In the genomic region with DNA sequence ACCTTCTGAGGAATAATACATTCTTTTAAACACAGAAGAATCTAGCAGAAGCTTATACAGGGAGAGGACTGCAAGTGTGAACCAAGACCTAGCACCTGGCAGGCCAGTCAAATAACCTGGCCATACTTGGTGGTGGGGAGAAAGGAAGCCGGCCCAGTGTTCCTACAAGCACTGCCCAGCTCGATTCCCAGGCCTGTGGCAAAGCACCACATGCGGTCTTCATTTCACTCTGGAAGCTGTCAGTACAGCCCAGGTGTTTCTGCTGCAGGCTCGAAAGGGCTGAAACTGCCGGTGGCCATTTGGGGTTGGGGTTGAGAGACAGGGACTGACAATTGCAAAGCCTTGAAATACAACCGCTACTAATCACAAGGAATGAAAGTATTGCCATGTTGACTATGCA, we compare ENCODE assay signal across 19 cellular contexts. TPM values are rescaled to one million over a fixed set of nuclear protein-coding genes. Genes with fewer than 3 reads are reported as not detected.
DNase-seq lines count a peak whose midpoint lies in the region; ATAC-seq, FAIRE-seq and TF ChIP-seq lines count a peak whose summit lies in the region.
"Had no signal": no experiment of that assay in that cellular context is flagged by ENCODE, and none has a peak within 500 bp of the region (broad histone marks: within the 10 kb centered on the region; RNA-seq: fewer than 3 reads in every experiment).

No MANE protein-coding gene starts in this region.

- ATAC-seq in upper lobe of left lung (ENCODE audit: low FRiP score in 2 of 2) (no peak), GM21717 (IDR thresholded peaks at IDR 0.05; ENCODE audit: unreplicated experiment) (no peak)

- TF ChIP-seq EP300 in upper lobe of left lung (IDR thresholded peaks at IDR 0.05) = no peak

- H3K4me3 Mint-ChIP-seq in H9 = no peak overlapping the region
- H3K4me3 Mint-ChIP-seq in astrocyte (ENCODE audit: unreplicated experiment) = no peak overlapping the region

- H3K4me1 ChIP-seq in H9 (ENCODE audit: insufficient read depth, low read length) (no peaks in the 10 kb centered on the region), astrocyte (ENCODE audit: insufficient read depth, low read length) (peaks cover 5% of the 10 kb centered on the region), keratinocyte (ENCODE audit: control insufficient read depth, extremely low read depth, insufficient read depth, low read length) (peaks cover 50% of the 10 kb centered on the region), upper lobe of left lung (no peaks in the 10 kb centered on the region)

- H3K27ac ChIP-seq in H9 (ENCODE audit: insufficient read length, low read depth, low read length) (no peak overlapping the region), astrocyte (ENCODE audit: low read depth, low read length) (no peak overlapping the region), keratinocyte (ENCODE audit: control insufficient read depth, insufficient read depth, low read length) (peak overlapping the region; percentile 90), upper lobe of left lung (peak overlapping the region in 3 of 4 donors; percentile 26 to 67 (median 45))
- H3K27ac ChIP-seq: BLaER1 treated with 17β-estradiol and CSF1 and Interleukin-3, amounts not matched to agents 10 nM and 100 nM; HL-60; KMS-11 had no signal

- no peak for TF ChIP-seq CTCF in H9 (conservative IDR thresholded peaks at IDR 0.05)
- TF ChIP-seq CTCF in astrocyte (IDR thresholded peaks at IDR 0.05; ENCODE audit: insufficient read depth, low read depth, low read length) = no peak
- TF ChIP-seq CTCF in keratinocyte (optimal IDR thresholded peaks at IDR 0.05 in 1 of 3, IDR thresholded peaks at IDR 0.05 in 1 of 3, conservative IDR thresholded peaks at IDR 0.05 in 1 of 3; ENCODE audit: extremely low read depth in 1 of 3, insufficient read depth in 2 of 3, low read length in 3 of 3) = no peak
- TF ChIP-seq CTCF in upper lobe of left lung (IDR thresholded peaks at IDR 0.05) = no peak

- H3K4me2 ChIP-seq in H9 (ENCODE audit: insufficient read depth, insufficient read length, low read length) = no peak overlapping the region
- H3K4me2 ChIP-seq in astrocyte (ENCODE audit: low read length) = no peak overlapping the region
- H3K4me2 ChIP-seq in keratinocyte (ENCODE audit: control insufficient read depth, extremely low read depth, insufficient read depth, low read depth, low read length) = peak overlapping the region; percentile 6
- H3K4me2 ChIP-seq: BLaER1 treated with 17β-estradiol and CSF1 and Interleukin-3, amounts not matched to agents 10 nM and 100 nM; KMS-11 had no signal

- peak overlapping the region; percentile 80 for H2AK5ac ChIP-seq in H9 (ENCODE audit: insufficient read length, low read length)

- H3K79me2 ChIP-seq in H9 (ENCODE audit: insufficient read depth, low read length) (no peaks in the 10 kb centered on the region), astrocyte (ENCODE audit: insufficient read depth, low read length) (no peaks in the 10 kb centered on the region), keratinocyte (ENCODE audit: control insufficient read depth, insufficient read depth, low read length) (no peaks in the 10 kb centered on the region)

- dilution Hi-C loops in keratinocyte (cut with MboI; ENCODE audit: extremely low pct_ligation_motif_present, low sequenced_read_pairs) = no loop called here

- no peak overlapping the region for H4K8ac ChIP-seq in H9 (replicated peaks; ENCODE audit: insufficient read length, low read depth, low read length)

- no peak overlapping the region for H2BK5ac ChIP-seq in H9 (ENCODE audit: insufficient read length, low read length)

- no peak overlapping the region for H3K56ac ChIP-seq in H9 (ENCODE audit: insufficient read length, low read depth, low read length)

- H3K9me3 Mint-ChIP-seq in H9 (peaks cover 7 to 10% of the 10 kb centered on the region in 2 experiments), astrocyte (ENCODE audit: unreplicated experiment) (peaks cover 3% of the 10 kb centered on the region)

- no peak for FAIRE-seq in astrocyte (lab: Jason Lieb, UNC)
- FAIRE-seq in keratinocyte (lab: Jason Lieb, UNC) = no peak

- no peak overlapping the region for H2BK15ac ChIP-seq in H9 (ENCODE audit: low read depth, low read length)

- no peak overlapping the region for H2BK20ac ChIP-seq in H9 (ENCODE audit: low read depth, low read length, poor library complexity, severe bottlenecking)

- no peak overlapping the region for H4K91ac ChIP-seq in H9 (ENCODE audit: insufficient read length, low read depth, low read length)

- H3K4me1 Mint-ChIP-seq in H9 = no peaks in the 10 kb centered on the region; a peak in 1 of 4 replicates
- peaks cover 5% of the 10 kb centered on the region for H3K4me1 Mint-ChIP-seq in astrocyte (ENCODE audit: low read depth, unreplicated experiment)

- H3K4me3 ChIP-seq in astrocyte (ENCODE audit: insufficient read depth, low read depth, low read length) = no peak overlapping the region
- H3K4me3 ChIP-seq in keratinocyte (ENCODE audit: control insufficient read depth in 2 of 3, extremely low read depth in 1 of 3, insufficient read depth in 2 of 3, low read depth in 1 of 3, low read length in 3 of 3) = no peak overlapping the region
- H3K4me3 ChIP-seq in upper lobe of left lung = no peak overlapping the region
- H3K4me3 ChIP-seq: BLaER1 treated with 17β-estradiol and CSF1 and Interleukin-3, amounts not matched to agents 10 nM and 100 nM had no signal

- no peak overlapping the region for H3K23ac ChIP-seq in H9 (ENCODE audit: insufficient read length, low read depth, low read length)

- H2BK12ac ChIP-seq in H9 (ENCODE audit: insufficient read length, low read depth, low read length) = no peak overlapping the region

- no peak overlapping the region for H3K4ac ChIP-seq in H9 (ENCODE audit: low read depth, low read length)

- H3K36me3 ChIP-seq in astrocyte (ENCODE audit: insufficient read depth, low read length) (no peaks in the 10 kb centered on the region), keratinocyte (ENCODE audit: control insufficient read depth in 2 of 2, extremely low read depth in 1 of 2, insufficient read depth in 2 of 2, low read length in 2 of 2) (no peaks in the 10 kb centered on the region), upper lobe of left lung (no peaks in the 10 kb centered on the region)
- H3K36me3 ChIP-seq: BLaER1 treated with 17β-estradiol and CSF1 and Interleukin-3, amounts not matched to agents 10 nM and 100 nM had no signal

- H4K20me1 ChIP-seq in H9 (ENCODE audit: control insufficient read depth, insufficient read depth, insufficient read length) (no peaks in the 10 kb centered on the region), astrocyte (ENCODE audit: insufficient read depth, low read length) (no peaks in the 10 kb centered on the region), keratinocyte (ENCODE audit: control insufficient read depth, extremely low read depth, insufficient read depth, low read length) (no peaks in the 10 kb centered on the region)
- H4K20me1 ChIP-seq: BLaER1 treated with 17β-estradiol and CSF1 and Interleukin-3, amounts not matched to agents 10 nM and 100 nM had no signal

- H2BK120ac ChIP-seq in H9 (ENCODE audit: low read depth, low read length, poor library complexity, severe bottlenecking) = no peak overlapping the region

- H3T11ph ChIP-seq in H9 (ENCODE audit: low read length) = no peak overlapping the region

- no peak overlapping the region for H3K18ac ChIP-seq in H9 (ENCODE audit: insufficient read length, low read depth, low read length)

- H3K27me3 ChIP-seq in H9 (ENCODE audit: insufficient read depth, low read length) = no peaks in the 10 kb centered on the region
- H3K27me3 ChIP-seq in astrocyte (ENCODE audit: insufficient read depth, low read length) = no peaks in the 10 kb centered on the region
- no peaks in the 10 kb centered on the region for H3K27me3 ChIP-seq in keratinocyte (ENCODE audit: control insufficient read depth, extremely low read depth, insufficient read depth, low read length)
- H3K27me3 ChIP-seq in upper lobe of left lung = no peaks in the 10 kb centered on the region
- H3K27me3 ChIP-seq: BLaER1 treated with 17β-estradiol and CSF1 and Interleukin-3, amounts not matched to agents 10 nM and 100 nM had no signal

- H3K79me1 ChIP-seq in H9 (ENCODE audit: insufficient read depth, low read depth, low read length, poor library complexity, severe bottlenecking) = no peaks in the 10 kb centered on the region

- no peak overlapping the region for H4K5ac ChIP-seq in H9 (ENCODE audit: insufficient read length, low read depth, low read length)

- H3K23me2 ChIP-seq in H9 (ENCODE audit: insufficient read length, low read depth, low read length, poor library complexity, severe bottlenecking) = no peaks in the 10 kb centered on the region

- no peak for TF ChIP-seq POLR2A in upper lobe of left lung (IDR thresholded peaks at IDR 0.05)

- H3K9me1 ChIP-seq in keratinocyte (ENCODE audit: control insufficient read depth, extremely low read depth, insufficient read depth, low read length) = no peaks in the 10 kb centered on the region

- H3K27me3 Mint-ChIP-seq in H9 (ENCODE audit: low read depth) (peaks cover 2% of the 10 kb centered on the region), astrocyte (ENCODE audit: low read depth, unreplicated experiment) (no peaks in the 10 kb centered on the region)

- no peak overlapping the region for H3K27ac Mint-ChIP-seq in H9
- H3K27ac Mint-ChIP-seq in astrocyte (ENCODE audit: unreplicated experiment) = peak overlapping the region; percentile 58

- H3K9ac ChIP-seq in H9 (ENCODE audit: extremely low read depth, insufficient read length, low read length) (no peak overlapping the region), astrocyte (ENCODE audit: low read length) (no peak overlapping the region), keratinocyte (ENCODE audit: control insufficient read depth, extremely low read depth, insufficient read depth, low read length) (peak overlapping the region; percentile 61)
- H3K9ac ChIP-seq: BLaER1 treated with 17β-estradiol and CSF1 and Interleukin-3, amounts not matched to agents 10 nM and 100 nM; KMS-11 had no signal

- H3K36me3 Mint-ChIP-seq in H9 (ENCODE audit: insufficient read depth in 1 of 3, low read depth in 3 of 3) (peaks cover 2 to 9% (median 7%) of the 10 kb centered on the region in 3 experiments; a peak in 5 of 7 replicates), astrocyte (ENCODE audit: low read depth, unreplicated experiment) (peaks cover 2% of the 10 kb centered on the region)

- DNase-seq in H9 = no peak
- no peak for DNase-seq in astrocyte (ENCODE audit: low read depth)
- DNase-seq in keratinocyte (ENCODE audit: low read depth, low spot score) = no peak
- no peak for DNase-seq in upper lobe of left lung
- DNase-seq in COR-L47 (lab: John Stamatoyannopoulos, UW) = no peak
- no peak for DNase-seq in activated CD4-positive, CD25-positive, alpha-beta regulatory T cell (lab: John Stamatoyannopoulos, UW)
- DNase-seq: DMS 273 treated with DMSO at 0.1 percent for 48 hours, DND-41, H7, NCI-H1417, NCI-H2029, NCI-H2171, NCI-H446, NCI-H69, SIG-M5 had no signal

- WGBS in H9 (ENCODE audit: extremely low coverage, insufficient read length, low lambda C conversion rate) = no CpG with 5 or more reads among the region's 6 CpGs
- 82% methylated on average over 6 of the region's 6 CpGs for WGBS in upper lobe of left lung, 2 donors

- no peak overlapping the region for H3K14ac ChIP-seq in H9 (ENCODE audit: insufficient read depth, low read length)

- H2AFZ ChIP-seq in H9 (ENCODE audit: low read length) = no peak overlapping the region
- no peak overlapping the region for H2AFZ ChIP-seq in astrocyte (ENCODE audit: low read depth, low read length)
- no peak overlapping the region for H2AFZ ChIP-seq in keratinocyte (ENCODE audit: control insufficient read depth, low read length)

- no peaks in the 10 kb centered on the region for H3K9me3 ChIP-seq in H9 (ENCODE audit: control insufficient read depth, low read depth, low read length)
- no peaks in the 10 kb centered on the region for H3K9me3 ChIP-seq in astrocyte (ENCODE audit: insufficient read depth, low read depth, low read length)
- H3K9me3 ChIP-seq in keratinocyte (ENCODE audit: control insufficient read depth, low read depth, low read length) = peaks cover 6% of the 10 kb centered on the region
- H3K9me3 ChIP-seq in upper lobe of left lung = peaks cover 0 to 5% (median under 1%) of the 10 kb centered on the region in 4 donors

RNA-seq across cellular contexts. Expression of gene EGFR, which starts 50.8 kb away (rescaled TPM):
- total RNA-seq in H9 (2021) (3.1 and 3.3 TPM in 2 replicates), astrocyte (22.0 and 27.3 TPM in 2 replicates), upper lobe of left lung (100 to 1,000 TPM in 2 of 6 donors, 10 to 100 TPM in 4; 58.7 to 110 (median 93.2) TPM)
- polyA plus RNA-seq in keratinocyte = 109 to 159 TPM (median 120 TPM) in 3 replicates
- 54.6 TPM for polyA plus RNA-seq in keratinocyte (2011; ENCODE audit: low read depth)
- 58.5 and 79.5 TPM in 2 replicates for polyA plus RNA-seq in keratinocyte (2011; cell fraction: cytosol; rRNA removed)
- polyA plus RNA-seq in keratinocyte (2011; cell fraction: nucleus; rRNA removed) = 351 and 352 TPM in 2 replicates
- 75.7 and 124 TPM in 2 replicates for polyA plus RNA-seq in keratinocyte (2012; ENCODE audit: low replicate concordance)
- polyA minus RNA-seq in keratinocyte = 306 to 451 TPM (median 333 TPM) in 3 replicates
- 216 TPM for polyA minus RNA-seq in keratinocyte (2011; cell fraction: cytosol; rRNA and poly(A)+ RNA removed)
- 624 and 980 TPM in 2 replicates for polyA minus RNA-seq in keratinocyte (2011; cell fraction: nucleus; rRNA and poly(A)+ RNA removed)

Comparison
In these comparisons a context has a peak if more than half of its experiments do, and no peak if none do; other contexts are left out.
1. H3K27ac ChIP-seq: peak in keratinocyte (single experiment) and upper lobe of left lung (3 of 4); none in H9 (single experiment) and astrocyte (single experiment).